Comparison of ENCODE assay signal across 1 cellular context in genomic region chr3:14113964-14114667, GRCh38.
TF ChIP-seq lines count a peak whose summit lies in the region.

No MANE protein-coding gene starts in this region.

TF ChIP-seq in H1, 55 proteins besides CTCF, POLR2A, EP300 and RAD21 (continued from another document):
- TF ChIP-seq CTBP2 (IDR thresholded peaks at IDR 0.05; ENCODE audit: borderline replicate concordance, insufficient read depth, insufficient read length, low read length): no peak
- no peak for TF ChIP-seq GTF2F1 (IDR thresholded peaks at IDR 0.05; ENCODE audit: borderline replicate concordance, low read depth, low read length)
- TF ChIP-seq FOSL1 (IDR thresholded peaks at IDR 0.05; ENCODE audit: insufficient read depth, low read depth, low read length): no peak
- no peak for TF ChIP-seq MAX (IDR thresholded peaks at IDR 0.05)
- no peak for TF ChIP-seq BCL11A (IDR thresholded peaks at IDR 0.05; ENCODE audit: low read depth in 2 of 2, low read length in 2 of 2)
- TF ChIP-seq EGR1 (IDR thresholded peaks at IDR 0.05; ENCODE audit: borderline replicate concordance, low read depth, low read length): no peak
- TF ChIP-seq JUN (IDR thresholded peaks at IDR 0.05; ENCODE audit: low read depth, low read length): no peak
- no peak for TF ChIP-seq TAF1 (IDR thresholded peaks at IDR 0.05; ENCODE audit: low read depth, low read length)
- no peak for TF ChIP-seq USF2 (IDR thresholded peaks at IDR 0.05; ENCODE audit: low read length)
- TF ChIP-seq RFX5 (IDR thresholded peaks at IDR 0.05; ENCODE audit: borderline replicate concordance, low read depth, low read length): no peak
